In genomic region chr11:115325523-115325922, GRCh38 we compare ENCODE assay signal across 15 cellular contexts.
DNase-seq lines count a peak whose midpoint lies in the region; ATAC-seq and TF ChIP-seq lines count a peak whose summit lies in the region.
"Had no signal": no experiment of that assay in that cellular context is flagged by ENCODE, and none has a peak within 500 bp of the region (broad histone marks: within the 10 kb centered on the region; RNA-seq: fewer than 3 reads in every experiment).

No MANE protein-coding gene starts in this region.

- no peaks in the 10 kb centered on the region for H3K4me1 ChIP-seq in PC-9 (replicated peaks; ENCODE audit: insufficient read depth)
- H3K4me1 ChIP-seq: HAP-1 had no signal

- no peaks in the 10 kb centered on the region for H3K79me2 ChIP-seq in PC-9 (ENCODE audit: low read depth)

- H3F3A ChIP-seq in PC-9 (ENCODE audit: insufficient read depth, low read depth), result no peaks in the 10 kb centered on the region

- H2AFZ ChIP-seq in PC-9, result no peak overlapping the region

- H3K27me3 ChIP-seq in PC-9 (ENCODE audit: insufficient read depth, low read depth), result 0 out of 2 replicates have a peak, but pooled peaks cover 4% of the 10 kb centered on the region
- H3K27me3 ChIP-seq: BE2C had no signal

- CTCF ChIA-PET in PC-9 (lab: Charles Lee), result no interaction called here
- CTCF ChIA-PET in activated CD8-positive, alpha-beta memory T cell treated with anti-CD3 and anti-CD28 coated beads, Interleukin-2, amount 10 ng/mL, durations not matched to agents 7 days and 5 days (lab: Charles Lee), result interaction anchor here (2.6 kb wide), 1 partner anchor 9 kb away, joined by 17 read pairs; no protein-coding TSS in a partner anchor

- no peak overlapping the region for H3K4me3 ChIP-seq in PC-9
- H3K4me3 ChIP-seq: HAP-1, K562 had no signal

- no peaks in the 10 kb centered on the region for H3K36me3 ChIP-seq in PC-9 (ENCODE audit: low read depth)
- H3K36me3 ChIP-seq: HAP-1 had no signal

- BruUV-seq in PC-9 (replicated peaks; lab: Mats Ljungman, UMichigan), result no TSS peak

- peak overlapping the region; percentile 66 for H3K4me3 Mint-ChIP-seq in glutamatergic neuron (ENCODE audit: unreplicated experiment)
- no peak overlapping the region for H3K4me3 Mint-ChIP-seq in activated CD8-positive, alpha-beta memory T cell treated with anti-CD3 and anti-CD28 coated beads, Interleukin-2, amount 10 ng/mL, durations not matched to agents 7 days and 5 days

- no peak overlapping the region for H3K4me2 ChIP-seq in PC-9

- no peaks in the 10 kb centered on the region for H4K20me1 ChIP-seq in PC-9 (ENCODE audit: insufficient read depth)

- no peak for ATAC-seq in activated CD8-positive, alpha-beta memory T cell treated with anti-CD3 and anti-CD28 coated beads, Interleukin-2, amount 10 ng/mL, durations not matched to agents 7 days and 5 days

- DNase-seq in DMS79 treated with DMSO at 0.1 percent for 48 hours (lab: John Stamatoyannopoulos, UW) (peak; percentile 80), NCI-H1092 (lab: John Stamatoyannopoulos, UW) (peak; percentile 35), NCI-H774 (lab: John Stamatoyannopoulos, UW) (peak; percentile 78), glutamatergic neuron (no peak), GOT3 (lab: John Stamatoyannopoulos, UW) (no peak), PC-9 (no peak), HuH-7.5 (ENCODE audit: low spot score) (no peak)
- DNase-seq in activated CD8-positive, alpha-beta memory T cell treated with anti-CD3 and anti-CD28 coated beads, Interleukin-2, amount 10 ng/mL, durations not matched to agents 7 days and 5 days, result no peak
- DNase-seq: BE2C; CD4-positive, alpha-beta memory T cell; NCI-H2227 treated with DMSO at 0.1 percent for 48 hours; SHP77; T-helper 2 cell had no signal

- peak overlapping the region; percentile 76 for H3K27ac Mint-ChIP-seq in glutamatergic neuron (ENCODE audit: unreplicated experiment)
- H3K27ac Mint-ChIP-seq in activated CD8-positive, alpha-beta memory T cell treated with anti-CD3 and anti-CD28 coated beads, Interleukin-2, amount 10 ng/mL, durations not matched to agents 7 days and 5 days, result no peak overlapping the region
- H3K27ac Mint-ChIP-seq: CD4-positive, alpha-beta memory T cell had no signal

- peaks cover 4% of the 10 kb centered on the region for H3K36me3 Mint-ChIP-seq in glutamatergic neuron (ENCODE audit: unreplicated experiment)
- no peaks in the 10 kb centered on the region for H3K36me3 Mint-ChIP-seq in activated CD8-positive, alpha-beta memory T cell treated with anti-CD3 and anti-CD28 coated beads, Interleukin-2, amount 10 ng/mL, durations not matched to agents 7 days and 5 days
- H3K36me3 Mint-ChIP-seq: CD4-positive, alpha-beta memory T cell had no signal

- H3K27ac ChIP-seq in PC-9, result no peak overlapping the region

- H3K27me3 Mint-ChIP-seq in glutamatergic neuron (ENCODE audit: unreplicated experiment), result peaks cover 13% of the 10 kb centered on the region
- peaks cover 15% of the 10 kb centered on the region for H3K27me3 Mint-ChIP-seq in activated CD8-positive, alpha-beta memory T cell treated with anti-CD3 and anti-CD28 coated beads, Interleukin-2, amount 10 ng/mL, durations not matched to agents 7 days and 5 days

- no peaks in the 10 kb centered on the region for H3K9me2 ChIP-seq in PC-9 (ENCODE audit: insufficient read depth)

- peaks cover 51% of the 10 kb centered on the region for H3K4me1 Mint-ChIP-seq in glutamatergic neuron (ENCODE audit: low read depth, unreplicated experiment)
- H3K4me1 Mint-ChIP-seq in activated CD8-positive, alpha-beta memory T cell treated with anti-CD3 and anti-CD28 coated beads, Interleukin-2, amount 10 ng/mL, durations not matched to agents 7 days and 5 days, result peaks cover 3% of the 10 kb centered on the region

- H3K9me3 ChIP-seq in PC-9 (ENCODE audit: insufficient read depth, low read depth), result no peaks in the 10 kb centered on the region
- H3K9me3 ChIP-seq: BE2C, HAP-1 had no signal

- intact Hi-C loops in PC-9 (cut with micrococcal nuclease; ENCODE audit: unreplicated experiment), result loop anchor here (10.0 kb wide), 1 partner anchor 949 kb away; no protein-coding TSS in a partner anchor

- peaks cover 16% of the 10 kb centered on the region for H3K9me3 Mint-ChIP-seq in glutamatergic neuron (ENCODE audit: unreplicated experiment)
- no peaks in the 10 kb centered on the region for H3K9me3 Mint-ChIP-seq in activated CD8-positive, alpha-beta memory T cell treated with anti-CD3 and anti-CD28 coated beads, Interleukin-2, amount 10 ng/mL, durations not matched to agents 7 days and 5 days (ENCODE audit: low read depth)

- TF ChIP-seq CTCF in glutamatergic neuron (IDR thresholded peaks at IDR 0.05; ENCODE audit: partially characterized antibody, unreplicated experiment), result no peak
- TF ChIP-seq CTCF in PC-9 (conservative IDR thresholded peaks at IDR 0.05), result no peak

- POLR2A ChIA-PET in PC-9 (lab: Charles Lee; ENCODE audit: unreplicated experiment), result no interaction called here

Comparison
In these comparisons a context has a peak if more than half of its experiments do, and no peak if none do; other contexts are left out.
1. DNase-seq: peak in DMS79 treated with DMSO at 0.1 percent for 48 hours (single experiment), NCI-H1092 (single experiment) and NCI-H774 (single experiment); none in glutamatergic neuron (single experiment), GOT3 (single experiment), PC-9 (0 of 2), activated CD8-positive, alpha-beta memory T cell treated with anti-CD3 and anti-CD28 coated beads, Interleukin-2, amount 10 ng/mL, durations not matched to agents 7 days and 5 days (single experiment) and HuH-7.5 (single experiment).